ENCODE assay signal across 19 cellular contexts in genomic region chr11:44605965-44606364, GRCh38. TPM values are rescaled to one million over a fixed set of nuclear protein-coding genes. Genes with fewer than 3 reads are reported as not detected.
DNase-seq lines count a peak whose midpoint lies in the region; ATAC-seq, FAIRE-seq and TF ChIP-seq lines count a peak whose summit lies in the region.
"Had no signal": no experiment of that assay in that cellular context is flagged by ENCODE, and none has a peak within 500 bp of the region (broad histone marks: within the 10 kb centered on the region; RNA-seq: fewer than 3 reads in every experiment).

No MANE protein-coding gene starts in this region.

- intact Hi-C loops in aorta (cut with DNase I), result no loop called here

- H3K36me3 ChIP-seq in SU-DHL-6 (ENCODE audit: low read length) (no peaks in the 10 kb centered on the region), aorta (ENCODE audit: control insufficient read depth in 1 of 2, insufficient read depth in 2 of 2, low read length in 1 of 2) (no peaks in the 10 kb centered on the region)

- H3K9me2 ChIP-seq in SU-DHL-6 (replicated peaks; ENCODE audit: insufficient read depth, low read length), result no peaks in the 10 kb centered on the region

- H3K27ac Mint-ChIP-seq in stimulated activated naive CD8-positive, alpha-beta T cell treated with anti-CD3 and anti-CD28 coated beads, Interleukin-15, Interleukin-2, amounts not matched to agents 100 ng/mL and 50 ng/mL, for 24 hours, result peak overlapping the region; percentile 82
- H3K27ac Mint-ChIP-seq in stimulated activated naive CD8-positive, alpha-beta T cell treated with anti-CD3 and anti-CD28 coated beads, Interleukin-15, amount 100 ng/mL, for 72 hours, result peak overlapping the region in 1 of 2 donors; percentile 59
- peak overlapping the region; percentile 41 for H3K27ac Mint-ChIP-seq in central memory CD8-positive, alpha-beta T cell (ENCODE audit: low read depth)

- H3K4me2 ChIP-seq in SU-DHL-6 (ENCODE audit: low read depth, low read length, poor library complexity, severe bottlenecking), result peak overlapping the region; percentile 58

- H3K9me3 ChIP-seq in SU-DHL-6 (ENCODE audit: insufficient read depth, low read length), result no peaks in the 10 kb centered on the region
- no peaks in the 10 kb centered on the region for H3K9me3 ChIP-seq in aorta (ENCODE audit: control insufficient read depth, low read length)
- H3K9me3 ChIP-seq: Peyer's patch had no signal

- H2AFZ ChIP-seq in SU-DHL-6 (ENCODE audit: low read depth, low read length, severe bottlenecking), result no peak overlapping the region
- H2AFZ ChIP-seq: GM23248 had no signal

- no peaks in the 10 kb centered on the region for H3K9me3 Mint-ChIP-seq in stimulated activated naive CD8-positive, alpha-beta T cell treated with anti-CD3 and anti-CD28 coated beads, Interleukin-15, Interleukin-2, amounts not matched to agents 100 ng/mL and 50 ng/mL, for 24 hours
- no peaks in the 10 kb centered on the region for H3K9me3 Mint-ChIP-seq in stimulated activated naive CD8-positive, alpha-beta T cell treated with anti-CD3 and anti-CD28 coated beads, Interleukin-15, amount 100 ng/mL, for 72 hours
- no peaks in the 10 kb centered on the region for H3K9me3 Mint-ChIP-seq in central memory CD8-positive, alpha-beta T cell
- H3K9me3 Mint-ChIP-seq: CD4-positive, CD25-positive, alpha-beta regulatory T cell had no signal

- TF ChIP-seq CTCF in SU-DHL-6 (IDR thresholded peaks at IDR 0.05; ENCODE audit: insufficient read depth, low read length, poor library complexity, severe bottlenecking), result no peak

- H3K27me3 Mint-ChIP-seq in stimulated activated naive CD8-positive, alpha-beta T cell treated with anti-CD3 and anti-CD28 coated beads, Interleukin-15, Interleukin-2, amounts not matched to agents 100 ng/mL and 50 ng/mL, for 24 hours, result no peaks in the 10 kb centered on the region
- no peaks in the 10 kb centered on the region for H3K27me3 Mint-ChIP-seq in stimulated activated naive CD8-positive, alpha-beta T cell treated with anti-CD3 and anti-CD28 coated beads, Interleukin-15, amount 100 ng/mL, for 72 hours
- no peaks in the 10 kb centered on the region for H3K27me3 Mint-ChIP-seq in central memory CD8-positive, alpha-beta T cell
- H3K27me3 Mint-ChIP-seq: CD4-positive, CD25-positive, alpha-beta regulatory T cell had no signal

- H3K9ac ChIP-seq in SU-DHL-6 (ENCODE audit: low read length), result no peak overlapping the region
- H3K9ac ChIP-seq: GM23248 had no signal

- H3K4me3 ChIP-seq in SU-DHL-6 (ENCODE audit: insufficient read depth, low read length, poor library complexity, severe bottlenecking), result no peak overlapping the region
- H3K4me3 ChIP-seq in aorta (ENCODE audit: low read length in 2 of 2), result no peak overlapping the region
- H3K4me3 ChIP-seq: GM23248, Peyer's patch, SK-N-MC had no signal

- H3K4me3 Mint-ChIP-seq in stimulated activated naive CD8-positive, alpha-beta T cell treated with anti-CD3 and anti-CD28 coated beads, Interleukin-15, Interleukin-2, amounts not matched to agents 100 ng/mL and 50 ng/mL, for 24 hours, result no peak overlapping the region
- no peak overlapping the region for H3K4me3 Mint-ChIP-seq in stimulated activated naive CD8-positive, alpha-beta T cell treated with anti-CD3 and anti-CD28 coated beads, Interleukin-15, amount 100 ng/mL, for 72 hours
- H3K4me3 Mint-ChIP-seq in central memory CD8-positive, alpha-beta T cell, result no peak overlapping the region
- H3K4me3 Mint-ChIP-seq: CD4-positive, CD25-positive, alpha-beta regulatory T cell had no signal

- H3K36me3 Mint-ChIP-seq in stimulated activated naive CD8-positive, alpha-beta T cell treated with anti-CD3 and anti-CD28 coated beads, Interleukin-15, Interleukin-2, amounts not matched to agents 100 ng/mL and 50 ng/mL, for 24 hours (ENCODE audit: low read depth), result peaks cover 83% of the 10 kb centered on the region
- peaks cover 12% of the 10 kb centered on the region for H3K36me3 Mint-ChIP-seq in central memory CD8-positive, alpha-beta T cell (ENCODE audit: insufficient read depth)

- DNase-seq in stimulated activated naive CD8-positive, alpha-beta T cell treated with anti-CD3 and anti-CD28 coated beads, Interleukin-15, amount 100 ng/mL, for 72 hours, result no peak
- no peak for DNase-seq in central memory CD8-positive, alpha-beta T cell (ENCODE audit: low spot score in 2 of 2)
- DNase-seq in urothelium cell line (ENCODE audit: low spot score) (no peak), aorta (no peak)
- DNase-seq: AML-193; CD4-positive, CD25-positive, alpha-beta regulatory T cell; GM23248; KBM-7; NCI-H1048; NCI-H1436 treated with DMSO at 0.1 percent for 48 hours; NCI-H2029 treated with DMSO at 0.1 percent for 48 hours; Peyer's patch had no signal

- H3K4me1 Mint-ChIP-seq in stimulated activated naive CD8-positive, alpha-beta T cell treated with anti-CD3 and anti-CD28 coated beads, Interleukin-15, Interleukin-2, amounts not matched to agents 100 ng/mL and 50 ng/mL, for 24 hours (ENCODE audit: low read depth), result peaks cover 97% of the 10 kb centered on the region
- peaks cover 99% of the 10 kb centered on the region for H3K4me1 Mint-ChIP-seq in stimulated activated naive CD8-positive, alpha-beta T cell treated with anti-CD3 and anti-CD28 coated beads, Interleukin-15, amount 100 ng/mL, for 72 hours
- peaks cover 35% of the 10 kb centered on the region for H3K4me1 Mint-ChIP-seq in central memory CD8-positive, alpha-beta T cell

- 95 to 97% methylated on average over 7 of the region's 7 CpGs for WGBS in aorta, 2 donors

- H3K27me3 ChIP-seq in SU-DHL-6 (ENCODE audit: low read length) (no peaks in the 10 kb centered on the region), aorta (ENCODE audit: control insufficient read depth in 1 of 2, insufficient read depth in 2 of 2, low read length in 1 of 2) (no peaks in the 10 kb centered on the region)
- H3K27me3 ChIP-seq: Peyer's patch had no signal

- H3K27ac ChIP-seq in SU-DHL-6 (ENCODE audit: low read depth, low read length), result peak overlapping the region; percentile 90; the same call in 1 of the 2 replicates
- no peak overlapping the region for H3K27ac ChIP-seq in aorta (ENCODE audit: low read depth in 1 of 2, low read length in 2 of 2)
- H3K27ac ChIP-seq: GM23248, SK-N-MC had no signal

- no peaks in the 10 kb centered on the region for H3K79me2 ChIP-seq in SU-DHL-6 (ENCODE audit: insufficient read depth, low read length)

- ATAC-seq in stimulated activated naive CD8-positive, alpha-beta T cell treated with anti-CD3 and anti-CD28 coated beads, Interleukin-15, amount 100 ng/mL, for 72 hours, result no peak
- no peak for ATAC-seq in central memory CD8-positive, alpha-beta T cell (replicated peaks; ENCODE audit: extremely low read depth, poor library complexity, severe bottlenecking)
- no peak for ATAC-seq in aorta (ENCODE audit: low FRiP score)
- no peak for ATAC-seq in GM19452 (IDR thresholded peaks at IDR 0.05; ENCODE audit: unreplicated experiment)
- ATAC-seq in HG02642 (IDR thresholded peaks at IDR 0.05; ENCODE audit: poor library complexity, unreplicated experiment), result no peak
- ATAC-seq: HCT116, Right ventricle myocardium inferior had no signal

- H3K4me1 ChIP-seq in aorta (ENCODE audit: control insufficient read depth in 1 of 2, insufficient read depth in 2 of 2, low read length in 2 of 2), result no peaks in the 10 kb centered on the region

- peak; percentile 62 for FAIRE-seq in urothelium cell line (lab: Jason Lieb, UNC)

- H3F3A ChIP-seq in SU-DHL-6 (ENCODE audit: insufficient read depth), result peaks cover 16% of the 10 kb centered on the region; the same call in 1 of the 2 replicates

- H4K20me1 ChIP-seq in SU-DHL-6 (ENCODE audit: low read depth, low read length), result no peaks in the 10 kb centered on the region

RNA-seq across cellular contexts. Expression of gene CD82, which starts 40.5 kb away (rescaled TPM):
- total RNA-seq in aorta, result 10 to 100 TPM; 44.1 to 64.6 TPM
- polyA plus RNA-seq in aorta, result 10 to 100 TPM; 21.0 to 48.2 TPM
